7 cellular contexts compared by ENCODE assay signal in genomic region chr21:45644041-45644906, GRCh38. TPM values are rescaled to one million over a fixed set of nuclear protein-coding genes. Genes with fewer than 3 reads are reported as not detected.
DNase-seq lines count a peak whose midpoint lies in the region; ATAC-seq and TF ChIP-seq lines count a peak whose summit lies in the region.

No MANE protein-coding gene starts in this region.

- peaks cover 0 to 72% of the 10 kb centered on the region in 2 donors for H3K27me3 ChIP-seq in breast epithelium

- peaks cover 0 to 13% (median 3%) of the 10 kb centered on the region in 9 donors for H3K9me3 Mint-ChIP-seq in naive thymus-derived CD8-positive, alpha-beta T cell

- no peaks in the 10 kb centered on the region for H3K36me3 ChIP-seq in breast epithelium

- TF ChIP-seq POLR2A in breast epithelium (IDR thresholded peaks at IDR 0.05), result no peak

- DNase-seq in GM12865 (ENCODE audit: low read depth) (no peak), NCI-H1105 (lab: John Stamatoyannopoulos, UW) (peak; percentile 9), breast epithelium (ENCODE audit: low spot score in 2 of 2) (no peak)
- peak in 2 of 10 donors; percentile 21 to 22 for DNase-seq in naive thymus-derived CD8-positive, alpha-beta T cell

- TF ChIP-seq CTCF in GM12865 (IDR thresholded peaks at IDR 0.05; ENCODE audit: insufficient read depth, low read depth, low read length, missing control alignments) (no peak), breast epithelium (IDR thresholded peaks at IDR 0.05) (no peak)

- H3K27ac ChIP-seq in breast epithelium, result peak overlapping the region in 1 of 2 donors; percentile 1

- peak overlapping the region; percentile 58 to 86 (median 73) for H3K4me3 Mint-ChIP-seq in naive thymus-derived CD8-positive, alpha-beta T cell

- H3K27ac Mint-ChIP-seq in naive thymus-derived CD8-positive, alpha-beta T cell, result peak overlapping the region in 7 of 10 donors; percentile 3 to 63 (median 47)

- ATAC-seq in naive thymus-derived CD8-positive, alpha-beta T cell, result no peak
- ATAC-seq in HG03342 (IDR thresholded peaks at IDR 0.05; ENCODE audit: unreplicated experiment) (no peak), GM19324 (IDR thresholded peaks at IDR 0.05; ENCODE audit: low FRiP score, unreplicated experiment) (no peak), HG03460 (IDR thresholded peaks at IDR 0.05; ENCODE audit: unreplicated experiment) (no peak)

- H3K4me1 ChIP-seq in breast epithelium, result peaks cover 0 to 4% of the 10 kb centered on the region in 2 donors

- POLR2A ChIA-PET in naive thymus-derived CD8-positive, alpha-beta T cell (lab: Charles Lee), result no interaction called here

- intact Hi-C loops in breast epithelium (cut with DNase I; ENCODE audit: low total_unique reads), result no loop called here

- peaks cover 8 to 43% (median 27%) of the 10 kb centered on the region in 5 donors for H3K27me3 Mint-ChIP-seq in naive thymus-derived CD8-positive, alpha-beta T cell

- H3K9me3 ChIP-seq in breast epithelium, result no peaks in the 10 kb centered on the region

- peak overlapping the region; percentile 44 for H3K4me3 ChIP-seq in GM12865 (ENCODE audit: low read depth, low read length)
- peak overlapping the region; percentile 39 to 75 (median 50) for H3K4me3 ChIP-seq in breast epithelium

- H3K36me3 Mint-ChIP-seq in naive thymus-derived CD8-positive, alpha-beta T cell, result peaks cover 0 to 4% (median 3%) of the 10 kb centered on the region in 3 donors

- H3K4me1 Mint-ChIP-seq in naive thymus-derived CD8-positive, alpha-beta T cell, result peaks cover 3 to 33% (median 27%) of the 10 kb centered on the region in 4 donors

RNA-seq across cellular contexts. Expression of gene PCBP3, which starts 0.7 kb away (rescaled TPM):
- total RNA-seq in breast epithelium, result 10 to 100 TPM in 1 of 3 donors, 1 to 10 TPM in 2; 3.4 to 13.8 (median 4.6) TPM
- under 1 TPM in 1 of 2 experiments, not detected in 1; 0.47 TPM for total RNA-seq in naive thymus-derived CD8-positive, alpha-beta T cell
- 1 to 10 TPM in 2 of 3 donors, under 1 TPM in 1; 0.82 to 2.3 (median 1.1) TPM for polyA plus RNA-seq in naive thymus-derived CD8-positive, alpha-beta T cell
